ENCODE assay signal across 8 cellular contexts in genomic region chr5:86617756-86618577, GRCh38. TPM values are rescaled to one million over a fixed set of nuclear protein-coding genes. Genes with fewer than 3 reads are reported as not detected.
A peak's percentile ranks its signal among the peaks of the same experiment; 100 is the strongest.
DNase-seq lines count a peak whose midpoint lies in the region; ATAC-seq and TF ChIP-seq lines count a peak whose summit lies in the region.

COX7C (plus strand) TSS chr5:86617941; CDS start chr5:86618056, 115 bp downstream.

- CTCF ChIA-PET in HEK293T (lab: Yijun Ruan, JAX): no interaction called here

- H3K4me3 Mint-ChIP-seq in neural progenitor cell: peak within 1 kb of the TSS; percentile 100

- peak within 1 kb of the TSS; percentile 80 for H3K4me2 ChIP-seq in neural progenitor cell

- DNase-seq in GF-D8 (lab: John Stamatoyannopoulos, UW) (peak; percentile 72), HEK293T (ENCODE audit: extremely low spot score) (peak; percentile 90), MV-4-11 (lab: John Stamatoyannopoulos, UW) (peak; percentile 96), SK-MEL-5 (ENCODE audit: low read depth, low spot score) (peak; percentile 97), foreskin keratinocyte (peak; percentile 85 to 92), neural progenitor cell (ENCODE audit: low spot score) (peak; percentile 98), stromal cell of bone marrow (ENCODE audit: low read depth) (peak; percentile 93)
- DNase-seq in activated naive CD4-positive, alpha-beta T cell treated with Interleukin-2 at 50 U/mL for 16 hours: peak; percentile 93

- peak within 1 kb of the TSS; percentile 99 for H3K27ac Mint-ChIP-seq in neural progenitor cell

- no peaks in the 10 kb centered on the region for H3K9me3 ChIP-seq in neural progenitor cell (ENCODE audit: low read depth)

- H3K4me1 ChIP-seq in foreskin keratinocyte: no peaks in the 10 kb centered on the region
- peaks cover 5% of the 10 kb centered on the region for H3K4me1 ChIP-seq in neural progenitor cell

- peaks cover 3% of the 10 kb centered on the region for H3K27me3 Mint-ChIP-seq in neural progenitor cell (ENCODE audit: insufficient read depth, low read depth)

- H3K4me1 Mint-ChIP-seq in neural progenitor cell: peaks cover 8% of the 10 kb centered on the region

- H4K20me1 ChIP-seq in neural progenitor cell (ENCODE audit: low read depth): peaks cover 15% of the 10 kb centered on the region

- H3K9ac ChIP-seq in neural progenitor cell: peak within 1 kb of the TSS; percentile 92

- peak; percentile 98 for ATAC-seq in foreskin keratinocyte

- peaks cover 32% of the 10 kb centered on the region for H3K79me2 ChIP-seq in neural progenitor cell (ENCODE audit: low read depth)

- H3K27ac ChIP-seq in foreskin keratinocyte (peak within 1 kb of the TSS; percentile 43), neural progenitor cell (peak within 1 kb of the TSS; percentile 43)

- TF ChIP-seq CTCF in foreskin keratinocyte (conservative IDR thresholded peaks at IDR 0.05) (no peak), neural progenitor cell (IDR thresholded peaks at IDR 0.05) (no peak)

- POLR2A ChIA-PET in HEK293T (lab: Yijun Ruan, JAX): interaction anchor here (0.9 kb wide), 1 partner anchor 1257 kb away, joined by 3 read pairs; no protein-coding TSS in a partner anchor

- peaks cover 2% of the 10 kb centered on the region for H3K9me3 Mint-ChIP-seq in neural progenitor cell

- H3K4me3 ChIP-seq in neural progenitor cell: peak within 1 kb of the TSS; percentile 91

- peaks cover 25% of the 10 kb centered on the region for H3F3A ChIP-seq in neural progenitor cell (ENCODE audit: low read depth)

- peaks cover 22% of the 10 kb centered on the region for H3K36me3 ChIP-seq in neural progenitor cell

- no peaks in the 10 kb centered on the region for H3K27me3 ChIP-seq in foreskin keratinocyte
- H3K27me3 ChIP-seq in neural progenitor cell: no peaks in the 10 kb centered on the region

- peak within 1 kb of the TSS; percentile 100 for H2AFZ ChIP-seq in neural progenitor cell (replicated peaks)

- H3K36me3 Mint-ChIP-seq in neural progenitor cell: peaks cover 29% of the 10 kb centered on the region

- in situ Hi-C loops in SK-MEL-5 (cut with HindIII; ENCODE audit: low pct_unique_long_range_greater_than_20kb, low sequenced_read_pairs): no loop called here

TF ChIP-seq in HEK293T, 16 proteins besides CTCF, POLR2A, EP300 and RAD21:
- no peak for TF ChIP-seq FOXK2 (IDR thresholded peaks at IDR 0.05)
- TF ChIP-seq SP1 (IDR thresholded peaks at IDR 0.05): no peak
- TF ChIP-seq LEF1 (IDR thresholded peaks at IDR 0.05; ENCODE audit: borderline replicate concordance): no peak
- peak; percentile 62; the same call in 1 of the 2 replicates for TF ChIP-seq SUZ12 (IDR thresholded peaks at IDR 0.05)
- no peak for TF ChIP-seq FOXA1 (IDR thresholded peaks at IDR 0.05)
- no peak for TF ChIP-seq L3MBTL2 (conservative IDR thresholded peaks at IDR 0.05)
- peak; percentile 97 for TF ChIP-seq ELF4 (IDR thresholded peaks at IDR 0.05)
- no peak for TF ChIP-seq ARNT (IDR thresholded peaks at IDR 0.05)
- TF ChIP-seq FOXM1 (IDR thresholded peaks at IDR 0.05; ENCODE audit: borderline replicate concordance): no peak
- no peak for TF ChIP-seq BHLHE40 (IDR thresholded peaks at IDR 0.05; ENCODE audit: borderline replicate concordance)
- no peak for TF ChIP-seq NFRKB (IDR thresholded peaks at IDR 0.05)
- no peak for TF ChIP-seq PKNOX1 (IDR thresholded peaks at IDR 0.05)
- no peak for TF ChIP-seq HDGF (IDR thresholded peaks at IDR 0.05; ENCODE audit: borderline replicate concordance)
- no peak for TF ChIP-seq CTBP1 (IDR thresholded peaks at IDR 0.05; ENCODE audit: borderline replicate concordance)
- TF ChIP-seq ZNF384 (IDR thresholded peaks at IDR 0.05): peak; percentile 90
- no peak for TF ChIP-seq TARDBP (IDR thresholded peaks at IDR 0.05)
TF ChIP-seq in HEK293T: peak in this region for 3.

RNA-seq across cellular contexts. Expression of gene COX7C, which starts in this region (rescaled TPM):
- total RNA-seq in SK-MEL-5 (2014; rRNA removed; shearing (Covaris generic)): 677 and 707 TPM in 2 replicates
- 444 and 569 TPM in 2 replicates for polyA plus RNA-seq in SK-MEL-5 (2015; cell fraction: cytosol; rRNA removed)
- polyA plus RNA-seq in SK-MEL-5 (2015; cell fraction: nucleus; rRNA removed): 50.7 and 133 TPM in 2 replicates
- total RNA-seq in foreskin keratinocyte: 456 and 468 TPM in 2 replicates
- 699 and 714 TPM in 2 replicates for polyA plus RNA-seq in foreskin keratinocyte
- total RNA-seq in neural progenitor cell (ENCODE audit: low replicate concordance): 583 and 702 TPM in 2 replicates

Comparison
In these comparisons a context has a peak if more than half of its experiments do, and no peak if none do; other contexts are left out.
1. Peak in every context shown above with its lines: DNase-seq, ATAC-seq, H3K4me3 ChIP-seq and H3K27ac ChIP-seq.